In the genomic region with DNA sequence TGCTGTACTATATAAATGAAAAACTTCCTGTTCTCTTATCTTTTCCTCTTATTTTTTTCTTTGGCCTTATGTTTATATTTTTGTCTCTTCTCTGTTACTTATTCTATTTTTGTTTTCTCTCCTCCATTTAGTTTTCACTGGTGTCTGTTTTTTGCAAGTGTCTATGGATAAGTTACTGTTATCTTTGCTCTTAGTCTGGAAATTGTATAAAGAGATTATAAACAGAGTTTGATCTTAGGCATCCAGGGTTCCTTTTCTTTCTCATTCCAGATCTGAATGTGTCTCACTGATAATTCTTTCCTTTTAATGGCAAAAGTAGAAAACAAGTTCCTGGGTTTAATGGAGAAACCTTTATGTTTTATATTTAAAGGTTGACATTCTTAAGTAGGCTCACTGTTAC, we compare ENCODE assay signal across 8 cellular contexts.
"Had no signal": no experiment of that assay in that cellular context is flagged by ENCODE, and none has a peak within 500 bp of the region (broad histone marks: within the 10 kb centered on the region; RNA-seq: fewer than 3 reads in every experiment).

No MANE protein-coding gene starts in this region.

- H3K4me1 Mint-ChIP-seq: GM23338, H9 had no signal

- H2AFZ ChIP-seq: GM23338 had no signal

- H3K27me3 Mint-ChIP-seq: IgD-negative memory B cell had no signal

- ATAC-seq: GM23338, HepG2 had no signal

- FAIRE-seq: H1, H54, HepG2 had no signal

- DNase-seq: H9, HCEC 1CT had no signal

- H3K4me3 Mint-ChIP-seq: GM23338, H9, IgD-negative memory B cell had no signal

- H3K27ac ChIP-seq: HL-60 had no signal

- H3K4me2 ChIP-seq: GM23338 had no signal

- H3K4me3 ChIP-seq: GM23338 had no signal

- H3K27ac Mint-ChIP-seq: GM23338, H9 had no signal
